Comparison of ENCODE assay signal across 10 cellular contexts in the genomic region with DNA sequence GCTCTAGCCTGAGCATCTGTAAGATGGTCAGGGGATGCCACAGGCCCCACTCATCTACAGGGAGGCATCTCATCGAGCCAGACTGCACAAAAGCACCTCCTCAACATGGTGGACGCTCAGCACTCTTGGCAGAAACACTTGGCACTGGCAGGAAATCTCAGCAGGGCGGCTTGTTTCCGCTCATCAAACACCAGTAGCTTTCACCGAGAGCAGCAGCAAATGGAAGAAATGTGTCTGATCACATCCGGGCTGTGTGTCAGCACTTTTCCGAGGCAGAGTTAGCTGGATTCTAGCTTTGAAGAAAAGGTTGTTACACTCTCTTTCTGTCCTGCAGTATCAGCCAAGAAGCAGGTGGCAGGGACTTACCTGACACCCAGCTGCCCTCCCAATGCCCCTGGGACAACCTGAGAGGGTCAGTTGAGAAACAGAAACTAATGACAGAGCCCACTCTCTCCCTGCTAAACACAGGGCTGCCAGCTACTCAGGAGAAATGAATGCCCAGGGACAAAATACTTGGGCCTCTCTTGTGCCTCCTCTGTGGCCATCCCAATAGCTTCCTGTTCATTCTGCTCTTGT.
A peak's percentile ranks its signal among the peaks of the same experiment; 100 is the strongest.
DNase-seq lines count a peak whose midpoint lies in the region; ATAC-seq and TF ChIP-seq lines count a peak whose summit lies in the region.
"Had no signal": no experiment of that assay in that cellular context is flagged by ENCODE, and none has a peak within 500 bp of the region (broad histone marks: within the 10 kb centered on the region; RNA-seq: fewer than 3 reads in every experiment).

No MANE protein-coding gene starts in this region.

- H3K4me3 ChIP-seq in parathyroid adenoma (ENCODE audit: low read depth, low read length): no peak overlapping the region
- H3K4me3 ChIP-seq: left ventricle myocardium inferior had no signal

- no peak for TF ChIP-seq CTCF in H9 (conservative IDR thresholded peaks at IDR 0.05)
- no peak for TF ChIP-seq CTCF in parathyroid adenoma (IDR thresholded peaks at IDR 0.05)

- H2BK12ac ChIP-seq in H9 (ENCODE audit: insufficient read length, low read depth, low read length): no peak overlapping the region

- H2BK15ac ChIP-seq in H9 (ENCODE audit: low read depth, low read length): no peak overlapping the region

- H2BK5ac ChIP-seq in H9 (ENCODE audit: insufficient read length, low read length): no peak overlapping the region

- no peak overlapping the region for H3K56ac ChIP-seq in H9 (ENCODE audit: insufficient read length, low read depth, low read length)

- no peaks in the 10 kb centered on the region for H3K36me3 ChIP-seq in parathyroid adenoma (ENCODE audit: control insufficient read depth, insufficient read depth, low read length)
- H3K36me3 ChIP-seq: left ventricle myocardium inferior had no signal

- H4K20me1 ChIP-seq in H9 (ENCODE audit: control insufficient read depth, insufficient read depth, insufficient read length): peaks cover 2% of the 10 kb centered on the region

- H3K27ac ChIP-seq in H9 (ENCODE audit: insufficient read length, low read depth, low read length) (no peak overlapping the region), parathyroid adenoma (no peak overlapping the region)
- H3K27ac ChIP-seq: left ventricle myocardium inferior had no signal

- H3T11ph ChIP-seq in H9 (ENCODE audit: low read length): no peak overlapping the region

- H3K9me3 Mint-ChIP-seq in H9: no peaks in the 10 kb centered on the region; a peak in 1 of 5 replicates
- no peaks in the 10 kb centered on the region for H3K9me3 Mint-ChIP-seq in T-cell
- no peaks in the 10 kb centered on the region for H3K9me3 Mint-ChIP-seq in activated naive CD4-positive, alpha-beta T cell treated with anti-CD3 and anti-CD28 coated beads, Interleukin-2, amount 50 U/mL, for 72 hours

- no peak overlapping the region for H3K23ac ChIP-seq in H9 (ENCODE audit: insufficient read length, low read depth, low read length)

- H2AFZ ChIP-seq in H9 (ENCODE audit: low read length) (no peak overlapping the region), parathyroid adenoma (peak overlapping the region; percentile 17)

- DNase-seq in H9 (no peak), T-cell (peak in 29 of 34 experiments; percentile 2 to 43 (median 16)), NCI-H82 (lab: John Stamatoyannopoulos, UW) (no peak), HPDE6-E6E7 (ENCODE audit: extremely low spot score) (no peak)
- peak in 1 of 2 donors; percentile 6 for DNase-seq in activated naive CD4-positive, alpha-beta T cell treated with anti-CD3 and anti-CD28 coated beads, Interleukin-2, amount 50 U/mL, for 72 hours (ENCODE audit: low spot score in 2 of 2)
- DNase-seq: left ventricle myocardium inferior, SW 1271 had no signal

- H3K36me3 Mint-ChIP-seq in H9 (ENCODE audit: insufficient read depth in 1 of 3, low read depth in 3 of 3) (peaks cover 4 to 15% (median 12%) of the 10 kb centered on the region in 3 experiments; a peak in 4 of 7 replicates), T-cell (no peaks in the 10 kb centered on the region)
- no peaks in the 10 kb centered on the region for H3K36me3 Mint-ChIP-seq in activated naive CD4-positive, alpha-beta T cell treated with anti-CD3 and anti-CD28 coated beads, Interleukin-2, amount 50 U/mL, for 72 hours

- H3K4me3 Mint-ChIP-seq in H9: no peak overlapping the region
- H3K4me3 Mint-ChIP-seq in T-cell: peak overlapping the region in 1 of 3 donors; percentile 28

- H3K79me2 ChIP-seq in H9 (ENCODE audit: insufficient read depth, low read length) (no peaks in the 10 kb centered on the region; the same call in 1 of the 2 replicates), parathyroid adenoma (no peaks in the 10 kb centered on the region)

- ATAC-seq in T-cell (replicated peaks in 1 of 4) (peak; percentile 59 to 81 (median 74)), HG03354 (IDR thresholded peaks at IDR 0.05; ENCODE audit: poor library complexity, severe bottlenecking, unreplicated experiment) (no peak), HG03565 (IDR thresholded peaks at IDR 0.05; ENCODE audit: unreplicated experiment) (no peak)
- ATAC-seq in activated naive CD4-positive, alpha-beta T cell treated with anti-CD3 and anti-CD28 coated beads, Interleukin-2, amount 50 U/mL, for 72 hours: peak; percentile 54 to 75

- H3K27ac Mint-ChIP-seq in H9: peak overlapping the region in 1 of 3 experiments; percentile 75; a peak in 3 of 7 replicates
- H3K27ac Mint-ChIP-seq in T-cell: peak overlapping the region; percentile 60 to 80
- peak overlapping the region; percentile 29 to 62 for H3K27ac Mint-ChIP-seq in activated naive CD4-positive, alpha-beta T cell treated with anti-CD3 and anti-CD28 coated beads, Interleukin-2, amount 50 U/mL, for 72 hours

- no CpG with 5 or more reads among the region's 7 CpGs for WGBS in H9 (ENCODE audit: extremely low coverage, insufficient read length, low lambda C conversion rate)

- H4K8ac ChIP-seq in H9 (replicated peaks; ENCODE audit: insufficient read length, low read depth, low read length): no peak overlapping the region

- no peak overlapping the region for H3K18ac ChIP-seq in H9 (ENCODE audit: insufficient read length, low read depth, low read length)

- peaks cover 62 to 70% of the 10 kb centered on the region in 2 experiments for H3K4me1 Mint-ChIP-seq in H9
- H3K4me1 Mint-ChIP-seq in T-cell: peaks cover 0 to 9% (median 5%) of the 10 kb centered on the region in 3 donors

- H2BK20ac ChIP-seq in H9 (ENCODE audit: low read depth, low read length, poor library complexity, severe bottlenecking): no peak overlapping the region

- no peak overlapping the region for H2BK120ac ChIP-seq in H9 (ENCODE audit: low read depth, low read length, poor library complexity, severe bottlenecking)

- no peaks in the 10 kb centered on the region for H3K23me2 ChIP-seq in H9 (ENCODE audit: insufficient read length, low read depth, low read length, poor library complexity, severe bottlenecking)

- H4K91ac ChIP-seq in H9 (ENCODE audit: insufficient read length, low read depth, low read length): no peak overlapping the region

- peak overlapping the region; percentile 53 for H2AK5ac ChIP-seq in H9 (ENCODE audit: insufficient read length, low read length)

- no peak overlapping the region for H3K9ac ChIP-seq in H9 (ENCODE audit: extremely low read depth, insufficient read length, low read length)
- no peak overlapping the region for H3K9ac ChIP-seq in parathyroid adenoma

- H3K4me1 ChIP-seq in H9 (ENCODE audit: insufficient read depth, low read length): peaks cover 7% of the 10 kb centered on the region
- no peaks in the 10 kb centered on the region for H3K4me1 ChIP-seq in parathyroid adenoma
- H3K4me1 ChIP-seq: left ventricle myocardium inferior had no signal

- no peak overlapping the region for H4K5ac ChIP-seq in H9 (ENCODE audit: insufficient read length, low read depth, low read length)

- no peak overlapping the region for H3K4me2 ChIP-seq in H9 (ENCODE audit: insufficient read depth, insufficient read length, low read length)
- no peak overlapping the region for H3K4me2 ChIP-seq in parathyroid adenoma (ENCODE audit: low read length)

- no peaks in the 10 kb centered on the region for H3K79me1 ChIP-seq in H9 (ENCODE audit: insufficient read depth, low read depth, low read length, poor library complexity, severe bottlenecking)

- H3K14ac ChIP-seq in H9 (ENCODE audit: insufficient read depth, low read length): no peak overlapping the region; the same call in 1 of the 2 replicates

- POLR2A ChIA-PET in T-cell (lab: Charles Lee): no interaction called here

- H3K27me3 Mint-ChIP-seq in H9 (ENCODE audit: low read depth) (no peaks in the 10 kb centered on the region; the same call in none of the 2 replicates), T-cell (peaks cover 0 to 13% of the 10 kb centered on the region in 2 donors)

- CTCF ChIA-PET in T-cell (lab: Charles Lee): no interaction called here

- no peak overlapping the region for H3K4ac ChIP-seq in H9 (ENCODE audit: low read depth, low read length)

- H3K27me3 ChIP-seq in H9 (ENCODE audit: insufficient read depth, low read length) (no peaks in the 10 kb centered on the region; the same call in 1 of the 2 replicates), parathyroid adenoma (ENCODE audit: control insufficient read depth, insufficient read depth, low read length) (no peaks in the 10 kb centered on the region)

- no peaks in the 10 kb centered on the region for H3K9me3 ChIP-seq in H9 (ENCODE audit: control insufficient read depth, low read depth, low read length)
- H3K9me3 ChIP-seq in parathyroid adenoma (ENCODE audit: control insufficient read depth, low read length): no peaks in the 10 kb centered on the region
- H3K9me3 ChIP-seq: left ventricle myocardium inferior had no signal

Comparison
In these comparisons a context has a peak if more than half of its experiments do, and no peak if none do; other contexts are left out.
1. DNase-seq: peak in T-cell (29 of 34); none in H9 (single experiment), NCI-H82 (single experiment) and HPDE6-E6E7 (single experiment).
2. ATAC-seq: peak in T-cell (4 of 4) and activated naive CD4-positive, alpha-beta T cell treated with anti-CD3 and anti-CD28 coated beads, Interleukin-2, amount 50 U/mL, for 72 hours (2 of 2); none in HG03354 (single experiment) and HG03565 (single experiment).